Comparison of ENCODE assay signal across 9 cellular contexts in the genomic region with DNA sequence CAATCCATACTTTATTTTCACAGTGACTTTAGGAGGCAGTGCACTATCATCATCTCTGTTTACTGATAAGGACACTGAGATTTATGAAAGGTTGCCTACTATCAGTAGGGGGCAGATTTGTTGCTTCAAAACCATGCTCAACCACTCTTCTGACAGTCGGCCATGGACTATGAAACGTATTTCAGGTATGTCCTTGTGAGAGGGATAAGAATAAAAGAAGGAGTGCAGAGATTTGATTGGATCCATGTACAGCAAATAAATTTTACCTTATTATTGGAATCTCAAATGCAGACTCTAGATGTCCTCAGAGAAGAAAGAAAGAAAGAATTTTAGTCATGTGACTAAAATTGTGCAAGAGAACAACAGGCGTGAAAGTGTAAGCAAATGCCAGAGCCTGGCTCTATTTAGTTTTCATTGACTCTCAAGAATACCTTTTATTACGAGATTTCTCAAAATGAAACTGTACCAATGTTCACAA.
A peak's percentile ranks its signal among the peaks of the same experiment; 100 is the strongest.
DNase-seq lines count a peak whose midpoint lies in the region; ATAC-seq, FAIRE-seq and TF ChIP-seq lines count a peak whose summit lies in the region.
"Had no signal": no experiment of that assay in that cellular context is flagged by ENCODE, and none has a peak within 500 bp of the region (broad histone marks: within the 10 kb centered on the region; RNA-seq: fewer than 3 reads in every experiment).

No MANE protein-coding gene starts in this region.

- H3K36me3 ChIP-seq in K562 (ENCODE audit: control insufficient read depth, insufficient read depth, low read length) (no peaks in the 10 kb centered on the region), tibial artery (no peaks in the 10 kb centered on the region), uterus (no peaks in the 10 kb centered on the region)

- CTCF ChIA-PET in activated CD8-positive, alpha-beta T cell treated with anti-CD3 and anti-CD28 coated beads for 36 hours (lab: Charles Lee): interaction anchor here (5.1 kb wide), 1 partner anchor 91 kb away, joined by 45 read pairs; no protein-coding TSS in a partner anchor
- CTCF ChIA-PET in activated CD8-positive, alpha-beta T cell treated with anti-CD3 and anti-CD28 coated beads, Interleukin-2, amount 10 ng/mL, durations not matched to agents 7 days and 5 days (lab: Charles Lee): interaction anchor here (1.4 to 1.9 kb wide), 3 partner anchors 90 to 429 kb away, joined by 5 to 8 read pairs (median 7); no protein-coding TSS in a partner anchor
- CTCF ChIA-PET in K562 (lab: Yijun Ruan, JAX; ENCODE audit: low intra/inter-chr PET ratio): no interaction called here

- H3K27ac Mint-ChIP-seq in activated CD8-positive, alpha-beta T cell treated with anti-CD3 and anti-CD28 coated beads for 36 hours: no peak overlapping the region
- no peak overlapping the region for H3K27ac Mint-ChIP-seq in activated CD8-positive, alpha-beta T cell treated with anti-CD3 and anti-CD28 coated beads, Interleukin-2, amount 10 ng/mL, durations not matched to agents 7 days and 5 days

- POLR2A ChIA-PET in activated CD8-positive, alpha-beta T cell treated with anti-CD3 and anti-CD28 coated beads for 36 hours (lab: Charles Lee): no interaction called here
- POLR2A ChIA-PET in activated CD8-positive, alpha-beta T cell treated with anti-CD3 and anti-CD28 coated beads, Interleukin-2, amount 10 ng/mL, durations not matched to agents 7 days and 5 days (lab: Charles Lee): no interaction called here
- POLR2A ChIA-PET in K562 (lab: Yijun Ruan, JAX): no interaction called here

- H3K4me3 Mint-ChIP-seq in activated CD8-positive, alpha-beta T cell treated with anti-CD3 and anti-CD28 coated beads for 36 hours: no peak overlapping the region
- no peak overlapping the region for H3K4me3 Mint-ChIP-seq in activated CD8-positive, alpha-beta T cell treated with anti-CD3 and anti-CD28 coated beads, Interleukin-2, amount 10 ng/mL, durations not matched to agents 7 days and 5 days

- H3K9me3 ChIP-seq in K562 (replicated peaks; ENCODE audit: control insufficient read depth, insufficient read depth, low read depth, low read length) (no peaks in the 10 kb centered on the region), tibial artery (no peaks in the 10 kb centered on the region), uterus (no peaks in the 10 kb centered on the region)

- H3K79me2 ChIP-seq in K562 (ENCODE audit: control insufficient read depth, insufficient read depth, low read length): no peaks in the 10 kb centered on the region

- no peak overlapping the region for H2AFZ ChIP-seq in K562 (ENCODE audit: low read depth, low read length)

- in situ Hi-C loops in K562 (cut with MboI): no loop called here

- H3K27ac ChIP-seq in K562 (ENCODE audit: extremely low read depth, low read depth, low read length): no peak overlapping the region
- no peak overlapping the region for H3K27ac ChIP-seq in tibial artery
- H3K27ac ChIP-seq in uterus: no peak overlapping the region

- no peak for TF ChIP-seq EP300 in K562 (IDR thresholded peaks at IDR 0.05; ENCODE audit: low read length)

- BruUV-seq in K562 (replicated peaks; lab: Mats Ljungman, UMichigan): no TSS peak

- no peaks in the 10 kb centered on the region for H4K20me1 ChIP-seq in K562 (replicated peaks; ENCODE audit: control insufficient read depth, insufficient read depth, low read length)

- no peak for TF ChIP-seq RAD21 in K562 (CRISPR knock-in tag; conservative IDR thresholded peaks at IDR 0.05 in 1 of 2, IDR thresholded peaks at IDR 0.05 in 1 of 2)

- ATAC-seq in activated CD8-positive, alpha-beta T cell treated with anti-CD3 and anti-CD28 coated beads for 36 hours: no peak
- ATAC-seq in activated CD8-positive, alpha-beta T cell treated with anti-CD3 and anti-CD28 coated beads, Interleukin-2, amount 10 ng/mL, durations not matched to agents 7 days and 5 days: no peak
- ATAC-seq in HG03460 (IDR thresholded peaks at IDR 0.05; ENCODE audit: unreplicated experiment) (peak; percentile 54), K562 (no peak)

- TF ChIP-seq POLR2A in K562 (conservative IDR thresholded peaks at IDR 0.05) (no peak), uterus (IDR thresholded peaks at IDR 0.05) (no peak)

- H3K9ac ChIP-seq in K562 (ENCODE audit: insufficient read depth in 1 of 2, low read depth in 2 of 2, low read length in 2 of 2): no peak overlapping the region

- 0% methylated on average over 4 of the region's 4 CpGs for WGBS in K562 (ENCODE audit: insufficient coverage, low coverage, missing lambda C conversion rate)

- FAIRE-seq in K562 (lab: Jason Lieb, UNC): no peak
- FAIRE-seq: G401.6 had no signal

- H3K4me1 ChIP-seq in K562 (replicated peaks in 1 of 2; ENCODE audit: control insufficient read depth in 2 of 2, insufficient read depth in 2 of 2, low read length in 2 of 2): no peaks in the 10 kb centered on the region
- peaks cover 0 to 6% (median 2%) of the 10 kb centered on the region in 4 donors for H3K4me1 ChIP-seq in tibial artery
- no peaks in the 10 kb centered on the region for H3K4me1 ChIP-seq in uterus

- no peaks in the 10 kb centered on the region for H3K9me1 ChIP-seq in K562 (ENCODE audit: control insufficient read depth, insufficient read depth, low read length)

- H3K4me1 Mint-ChIP-seq in activated CD8-positive, alpha-beta T cell treated with anti-CD3 and anti-CD28 coated beads for 36 hours (ENCODE audit: low read depth): peaks cover 7% of the 10 kb centered on the region
- no peaks in the 10 kb centered on the region for H3K4me1 Mint-ChIP-seq in activated CD8-positive, alpha-beta T cell treated with anti-CD3 and anti-CD28 coated beads, Interleukin-2, amount 10 ng/mL, durations not matched to agents 7 days and 5 days (ENCODE audit: low read depth)

- TF ChIP-seq CTCF in activated CD8-positive, alpha-beta T cell treated with anti-CD3 and anti-CD28 coated beads for 36 hours (IDR thresholded peaks at IDR 0.05): peak; percentile 12
- TF ChIP-seq CTCF in K562 (IDR thresholded peaks at IDR 0.05 in 2 of 3, conservative IDR thresholded peaks at IDR 0.05 in 1 of 3; ENCODE audit: insufficient read depth in 2 of 3, low read depth in 1 of 3, low read length in 3 of 3) (0 out of 6 replicates have a peak, but pooled peaks of 1 of the 3 experiments have one; percentile 3), tibial artery (IDR thresholded peaks at IDR 0.05) (no peak), uterus (IDR thresholded peaks at IDR 0.05) (no peak)

- no peak overlapping the region for H3K4me3 ChIP-seq in K562
- no peak overlapping the region for H3K4me3 ChIP-seq in tibial artery
- no peak overlapping the region for H3K4me3 ChIP-seq in uterus

- H3K36me3 Mint-ChIP-seq in activated CD8-positive, alpha-beta T cell treated with anti-CD3 and anti-CD28 coated beads for 36 hours (ENCODE audit: low read depth): no peaks in the 10 kb centered on the region
- no peaks in the 10 kb centered on the region for H3K36me3 Mint-ChIP-seq in activated CD8-positive, alpha-beta T cell treated with anti-CD3 and anti-CD28 coated beads, Interleukin-2, amount 10 ng/mL, durations not matched to agents 7 days and 5 days (ENCODE audit: low read depth)

- DNase-seq in activated CD8-positive, alpha-beta T cell treated with anti-CD3 and anti-CD28 coated beads for 36 hours: no peak
- DNase-seq in activated CD8-positive, alpha-beta T cell treated with anti-CD3 and anti-CD28 coated beads, Interleukin-2, amount 10 ng/mL, durations not matched to agents 7 days and 5 days: no peak
- DNase-seq in K562 (ENCODE audit: extremely low read depth in 1 of 4, low spot score in 3 of 4): no peak
- DNase-seq in pons (ENCODE audit: low spot score): peak; percentile 67
- no peak for DNase-seq in tibial artery
- no peak for DNase-seq in activated T-cell treated with anti-CD3 and anti-CD28 coated beads, Interleukin-2, amount 50 U/mL, for 48 hours
- no peak for DNase-seq in uterus

- H3K9me3 Mint-ChIP-seq in activated CD8-positive, alpha-beta T cell treated with anti-CD3 and anti-CD28 coated beads for 36 hours: no peaks in the 10 kb centered on the region
- H3K9me3 Mint-ChIP-seq in activated CD8-positive, alpha-beta T cell treated with anti-CD3 and anti-CD28 coated beads, Interleukin-2, amount 10 ng/mL, durations not matched to agents 7 days and 5 days (ENCODE audit: insufficient read depth): no peaks in the 10 kb centered on the region

- no peak overlapping the region for H3K4me2 ChIP-seq in K562 (ENCODE audit: insufficient read depth, low read length)

- intact Hi-C loops in activated CD8-positive, alpha-beta T cell treated with anti-CD3 and anti-CD28 coated beads for 36 hours (cut with micrococcal nuclease): no loop called here
- intact Hi-C loops in K562 (cut with micrococcal nuclease) (no loop called here), tibial artery (cut with DNase I; ENCODE audit: low total_unique reads) (no loop called here), uterus (cut with DNase I; ENCODE audit: low total_unique reads) (no loop called here)

- peaks cover 4% of the 10 kb centered on the region for H3K27me3 Mint-ChIP-seq in activated CD8-positive, alpha-beta T cell treated with anti-CD3 and anti-CD28 coated beads for 36 hours
- peaks cover 30% of the 10 kb centered on the region for H3K27me3 Mint-ChIP-seq in activated CD8-positive, alpha-beta T cell treated with anti-CD3 and anti-CD28 coated beads, Interleukin-2, amount 10 ng/mL, durations not matched to agents 7 days and 5 days (ENCODE audit: low read depth)

- no peaks in the 10 kb centered on the region for H3K27me3 ChIP-seq in K562 (ENCODE audit: control insufficient read depth in 2 of 2, insufficient read depth in 2 of 2, low read length in 2 of 2)
- H3K27me3 ChIP-seq in tibial artery: no peaks in the 10 kb centered on the region
- no peaks in the 10 kb centered on the region for H3K27me3 ChIP-seq in uterus

TF ChIP-seq in K562, 482 proteins besides CTCF, POLR2A, EP300 and RAD21 (continues in another document):
- TF ChIP-seq, protein P1, sequence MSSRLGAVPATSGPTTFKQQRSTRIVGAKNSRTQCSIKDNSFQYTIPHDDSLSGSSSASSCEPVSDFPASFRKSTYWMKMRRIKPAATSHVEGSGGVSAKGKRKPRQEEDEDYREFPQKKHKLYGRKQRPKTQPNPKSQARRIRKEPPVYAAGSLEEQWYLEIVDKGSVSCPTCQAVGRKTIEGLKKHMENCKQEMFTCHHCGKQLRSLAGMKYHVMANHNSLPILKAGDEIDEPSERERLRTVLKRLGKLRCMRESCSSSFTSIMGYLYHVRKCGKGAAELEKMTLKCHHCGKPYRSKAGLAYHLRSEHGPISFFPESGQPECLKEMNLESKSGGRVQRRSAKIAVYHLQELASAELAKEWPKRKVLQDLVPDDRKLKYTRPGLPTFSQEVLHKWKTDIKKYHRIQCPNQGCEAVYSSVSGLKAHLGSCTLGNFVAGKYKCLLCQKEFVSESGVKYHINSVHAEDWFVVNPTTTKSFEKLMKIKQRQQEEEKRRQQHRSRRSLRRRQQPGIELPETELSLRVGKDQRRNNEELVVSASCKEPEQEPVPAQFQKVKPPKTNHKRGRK (tag; IDR thresholded peaks at IDR 0.05): no peak
- TF ChIP-seq ZNF121 (CRISPR knock-in tag; conservative IDR thresholded peaks at IDR 0.05): no peak
